In the genomic region with DNA sequence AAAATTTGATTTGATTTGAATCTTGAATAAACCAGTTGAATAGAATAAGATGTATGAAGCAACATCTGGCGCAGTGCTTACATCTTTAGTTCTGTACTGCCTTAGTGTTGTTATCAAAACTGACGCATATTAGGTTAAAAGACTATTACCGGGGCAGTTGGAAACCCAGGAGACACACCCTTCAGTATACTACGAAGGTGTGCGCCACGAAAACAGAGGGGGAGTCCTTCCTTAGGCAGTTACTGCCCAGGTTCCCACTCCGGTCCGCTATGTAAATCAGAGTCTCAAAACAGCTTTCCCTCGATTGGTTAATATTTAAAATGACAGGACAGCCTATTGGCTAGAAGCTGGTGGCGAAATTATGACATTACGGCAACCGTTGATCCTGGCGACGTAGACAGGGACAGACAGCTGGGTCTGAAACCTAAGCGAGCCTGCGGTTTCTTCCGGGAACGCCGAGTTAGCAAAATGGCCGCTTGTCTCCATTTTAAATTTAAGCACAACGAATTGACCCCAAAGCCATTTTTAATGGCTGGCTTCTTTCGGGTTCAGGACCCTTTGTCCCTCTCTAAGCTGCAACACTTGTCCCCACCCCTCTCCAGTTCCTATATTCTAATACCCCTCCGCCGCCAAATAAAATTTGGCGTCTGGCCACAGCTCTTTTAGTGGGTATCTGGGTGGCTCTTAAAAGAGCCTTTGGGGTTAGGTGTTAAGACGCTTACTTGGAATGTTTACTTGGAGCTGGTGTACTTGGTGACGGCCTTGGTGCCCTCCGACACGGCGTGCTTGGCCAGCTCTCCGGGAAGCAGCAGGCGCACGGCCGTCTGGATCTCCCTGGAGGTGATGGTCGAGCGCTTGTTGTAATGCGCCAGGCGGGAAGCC, we compare ENCODE assay signal across 1 cellular context.
TF ChIP-seq lines count a peak whose summit lies in the region.

No MANE protein-coding gene starts in this region.

TF ChIP-seq in HepG2, 621 proteins besides CTCF, POLR2A, EP300 and RAD21 (continued from another document):
- TF ChIP-seq, protein P1, sequence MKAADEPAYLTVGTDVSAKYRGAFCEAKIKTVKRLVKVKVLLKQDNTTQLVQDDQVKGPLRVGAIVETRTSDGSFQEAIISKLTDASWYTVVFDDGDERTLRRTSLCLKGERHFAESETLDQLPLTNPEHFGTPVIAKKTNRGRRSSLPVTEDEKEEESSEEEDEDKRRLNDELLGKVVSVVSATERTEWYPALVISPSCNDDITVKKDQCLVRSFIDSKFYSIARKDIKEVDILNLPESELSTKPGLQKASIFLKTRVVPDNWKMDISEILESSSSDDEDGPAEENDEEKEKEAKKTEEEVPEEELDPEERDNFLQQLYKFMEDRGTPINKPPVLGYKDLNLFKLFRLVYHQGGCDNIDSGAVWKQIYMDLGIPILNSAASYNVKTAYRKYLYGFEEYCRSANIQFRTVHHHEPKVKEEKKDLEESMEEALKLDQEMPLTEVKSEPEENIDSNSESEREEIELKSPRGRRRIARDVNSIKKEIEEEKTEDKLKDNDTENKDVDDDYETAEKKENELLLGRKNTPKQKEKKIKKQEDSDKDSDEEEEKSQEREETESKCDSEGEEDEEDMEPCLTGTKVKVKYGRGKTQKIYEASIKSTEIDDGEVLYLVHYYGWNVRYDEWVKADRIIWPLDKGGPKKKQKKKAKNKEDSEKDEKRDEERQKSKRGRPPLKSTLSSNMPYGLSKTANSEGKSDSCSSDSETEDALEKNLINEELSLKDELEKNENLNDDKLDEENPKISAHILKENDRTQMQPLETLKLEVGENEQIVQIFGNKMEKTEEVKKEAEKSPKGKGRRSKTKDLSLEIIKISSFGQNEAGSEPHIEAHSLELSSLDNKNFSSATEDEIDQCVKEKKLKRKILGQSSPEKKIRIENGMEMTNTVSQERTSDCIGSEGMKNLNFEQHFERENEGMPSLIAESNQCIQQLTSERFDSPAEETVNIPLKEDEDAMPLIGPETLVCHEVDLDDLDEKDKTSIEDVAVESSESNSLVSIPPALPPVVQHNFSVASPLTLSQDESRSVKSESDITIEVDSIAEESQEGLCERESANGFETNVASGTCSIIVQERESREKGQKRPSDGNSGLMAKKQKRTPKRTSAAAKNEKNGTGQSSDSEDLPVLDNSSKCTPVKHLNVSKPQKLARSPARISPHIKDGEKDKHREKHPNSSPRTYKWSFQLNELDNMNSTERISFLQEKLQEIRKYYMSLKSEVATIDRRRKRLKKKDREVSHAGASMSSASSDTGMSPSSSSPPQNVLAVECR (CRISPR knock-in tag; IDR thresholded peaks at IDR 0.05; ENCODE audit: borderline replicate concordance), result peak; percentile 94
- no peak; the same call in 1 of the 2 replicates for TF ChIP-seq GLI4 (CRISPR knock-in tag; IDR thresholded peaks at IDR 0.05; ENCODE audit: borderline replicate concordance)
- TF ChIP-seq GTF3A (CRISPR knock-in tag; conservative IDR thresholded peaks at IDR 0.05), result no peak
- TF ChIP-seq BRCA1 (CRISPR knock-in tag; IDR thresholded peaks at IDR 0.05), result no peak
- TF ChIP-seq ZNF747 (CRISPR knock-in tag; IDR thresholded peaks at IDR 0.05; ENCODE audit: borderline replicate concordance), result no peak
- TF ChIP-seq, protein P2, sequence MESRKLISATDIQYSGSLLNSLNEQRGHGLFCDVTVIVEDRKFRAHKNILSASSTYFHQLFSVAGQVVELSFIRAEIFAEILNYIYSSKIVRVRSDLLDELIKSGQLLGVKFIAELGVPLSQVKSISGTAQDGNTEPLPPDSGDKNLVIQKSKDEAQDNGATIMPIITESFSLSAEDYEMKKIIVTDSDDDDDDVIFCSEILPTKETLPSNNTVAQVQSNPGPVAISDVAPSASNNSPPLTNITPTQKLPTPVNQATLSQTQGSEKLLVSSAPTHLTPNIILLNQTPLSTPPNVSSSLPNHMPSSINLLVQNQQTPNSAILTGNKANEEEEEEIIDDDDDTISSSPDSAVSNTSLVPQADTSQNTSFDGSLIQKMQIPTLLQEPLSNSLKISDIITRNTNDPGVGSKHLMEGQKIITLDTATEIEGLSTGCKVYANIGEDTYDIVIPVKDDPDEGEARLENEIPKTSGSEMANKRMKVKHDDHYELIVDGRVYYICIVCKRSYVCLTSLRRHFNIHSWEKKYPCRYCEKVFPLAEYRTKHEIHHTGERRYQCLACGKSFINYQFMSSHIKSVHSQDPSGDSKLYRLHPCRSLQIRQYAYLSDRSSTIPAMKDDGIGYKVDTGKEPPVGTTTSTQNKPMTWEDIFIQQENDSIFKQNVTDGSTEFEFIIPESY (CRISPR knock-in tag; IDR thresholded peaks at IDR 0.05), result peak; percentile 33; the same call in 1 of the 2 replicates
- peak; percentile 79 for TF ChIP-seq CEBPG (CRISPR knock-in tag; IDR thresholded peaks at IDR 0.05)
- TF ChIP-seq, protein P3, sequence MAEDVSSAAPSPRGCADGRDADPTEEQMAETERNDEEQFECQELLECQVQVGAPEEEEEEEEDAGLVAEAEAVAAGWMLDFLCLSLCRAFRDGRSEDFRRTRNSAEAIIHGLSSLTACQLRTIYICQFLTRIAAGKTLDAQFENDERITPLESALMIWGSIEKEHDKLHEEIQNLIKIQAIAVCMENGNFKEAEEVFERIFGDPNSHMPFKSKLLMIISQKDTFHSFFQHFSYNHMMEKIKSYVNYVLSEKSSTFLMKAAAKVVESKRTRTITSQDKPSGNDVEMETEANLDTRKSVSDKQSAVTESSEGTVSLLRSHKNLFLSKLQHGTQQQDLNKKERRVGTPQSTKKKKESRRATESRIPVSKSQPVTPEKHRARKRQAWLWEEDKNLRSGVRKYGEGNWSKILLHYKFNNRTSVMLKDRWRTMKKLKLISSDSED (CRISPR knock-in tag; IDR thresholded peaks at IDR 0.05), result no peak
- TF ChIP-seq, protein P4, sequence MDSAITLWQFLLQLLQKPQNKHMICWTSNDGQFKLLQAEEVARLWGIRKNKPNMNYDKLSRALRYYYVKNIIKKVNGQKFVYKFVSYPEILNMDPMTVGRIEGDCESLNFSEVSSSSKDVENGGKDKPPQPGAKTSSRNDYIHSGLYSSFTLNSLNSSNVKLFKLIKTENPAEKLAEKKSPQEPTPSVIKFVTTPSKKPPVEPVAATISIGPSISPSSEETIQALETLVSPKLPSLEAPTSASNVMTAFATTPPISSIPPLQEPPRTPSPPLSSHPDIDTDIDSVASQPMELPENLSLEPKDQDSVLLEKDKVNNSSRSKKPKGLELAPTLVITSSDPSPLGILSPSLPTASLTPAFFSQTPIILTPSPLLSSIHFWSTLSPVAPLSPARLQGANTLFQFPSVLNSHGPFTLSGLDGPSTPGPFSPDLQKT (CRISPR knock-in tag; IDR thresholded peaks at IDR 0.05; ENCODE audit: borderline replicate concordance), result no peak
- TF ChIP-seq, protein P5, sequence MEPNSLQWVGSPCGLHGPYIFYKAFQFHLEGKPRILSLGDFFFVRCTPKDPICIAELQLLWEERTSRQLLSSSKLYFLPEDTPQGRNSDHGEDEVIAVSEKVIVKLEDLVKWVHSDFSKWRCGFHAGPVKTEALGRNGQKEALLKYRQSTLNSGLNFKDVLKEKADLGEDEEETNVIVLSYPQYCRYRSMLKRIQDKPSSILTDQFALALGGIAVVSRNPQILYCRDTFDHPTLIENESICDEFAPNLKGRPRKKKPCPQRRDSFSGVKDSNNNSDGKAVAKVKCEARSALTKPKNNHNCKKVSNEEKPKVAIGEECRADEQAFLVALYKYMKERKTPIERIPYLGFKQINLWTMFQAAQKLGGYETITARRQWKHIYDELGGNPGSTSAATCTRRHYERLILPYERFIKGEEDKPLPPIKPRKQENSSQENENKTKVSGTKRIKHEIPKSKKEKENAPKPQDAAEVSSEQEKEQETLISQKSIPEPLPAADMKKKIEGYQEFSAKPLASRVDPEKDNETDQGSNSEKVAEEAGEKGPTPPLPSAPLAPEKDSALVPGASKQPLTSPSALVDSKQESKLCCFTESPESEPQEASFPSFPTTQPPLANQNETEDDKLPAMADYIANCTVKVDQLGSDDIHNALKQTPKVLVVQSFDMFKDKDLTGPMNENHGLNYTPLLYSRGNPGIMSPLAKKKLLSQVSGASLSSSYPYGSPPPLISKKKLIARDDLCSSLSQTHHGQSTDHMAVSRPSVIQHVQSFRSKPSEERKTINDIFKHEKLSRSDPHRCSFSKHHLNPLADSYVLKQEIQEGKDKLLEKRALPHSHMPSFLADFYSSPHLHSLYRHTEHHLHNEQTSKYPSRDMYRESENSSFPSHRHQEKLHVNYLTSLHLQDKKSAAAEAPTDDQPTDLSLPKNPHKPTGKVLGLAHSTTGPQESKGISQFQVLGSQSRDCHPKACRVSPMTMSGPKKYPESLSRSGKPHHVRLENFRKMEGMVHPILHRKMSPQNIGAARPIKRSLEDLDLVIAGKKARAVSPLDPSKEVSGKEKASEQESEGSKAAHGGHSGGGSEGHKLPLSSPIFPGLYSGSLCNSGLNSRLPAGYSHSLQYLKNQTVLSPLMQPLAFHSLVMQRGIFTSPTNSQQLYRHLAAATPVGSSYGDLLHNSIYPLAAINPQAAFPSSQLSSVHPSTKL (CRISPR knock-in tag; IDR thresholded peaks at IDR 0.05), result peak; percentile 85
- TF ChIP-seq RFX5 (IDR thresholded peaks at IDR 0.05; ENCODE audit: low read depth, low read length), result peak; percentile 62
- TF ChIP-seq SIX1 (CRISPR knock-in tag; IDR thresholded peaks at IDR 0.05; ENCODE audit: borderline replicate concordance), result no peak
- TF ChIP-seq ZNF790 (CRISPR knock-in tag; IDR thresholded peaks at IDR 0.05; ENCODE audit: borderline replicate concordance), result peak; percentile 80; the same call in 1 of the 2 replicates
- no peak for TF ChIP-seq ZNF547 (CRISPR knock-in tag; IDR thresholded peaks at IDR 0.05)
- TF ChIP-seq ZSCAN29 (CRISPR knock-in tag; conservative IDR thresholded peaks at IDR 0.05), result 0 out of 2 replicates have a peak, but pooled peaks have one; percentile 13
- no peak for TF ChIP-seq CBX5 (CRISPR knock-in tag; IDR thresholded peaks at IDR 0.05; ENCODE audit: borderline replicate concordance)
- no peak for TF ChIP-seq ZNF225 (CRISPR knock-in tag; IDR thresholded peaks at IDR 0.05)
- TF ChIP-seq ZNF17 (CRISPR knock-in tag; IDR thresholded peaks at IDR 0.05), result no peak
- TF ChIP-seq HOXA7 (CRISPR knock-in tag; IDR thresholded peaks at IDR 0.05), result 0 out of 2 replicates have a peak, but pooled peaks have one; percentile 65
- TF ChIP-seq, protein P6, sequence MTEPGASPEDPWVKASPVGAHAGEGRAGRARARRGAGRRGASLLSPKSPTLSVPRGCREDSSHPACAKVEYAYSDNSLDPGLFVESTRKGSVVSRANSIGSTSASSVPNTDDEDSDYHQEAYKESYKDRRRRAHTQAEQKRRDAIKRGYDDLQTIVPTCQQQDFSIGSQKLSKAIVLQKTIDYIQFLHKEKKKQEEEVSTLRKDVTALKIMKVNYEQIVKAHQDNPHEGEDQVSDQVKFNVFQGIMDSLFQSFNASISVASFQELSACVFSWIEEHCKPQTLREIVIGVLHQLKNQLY (CRISPR knock-in tag; IDR thresholded peaks at IDR 0.05), result no peak
